ENCODE assay signal across 1 cellular context in genomic region chr10:110074986-110075664, GRCh38.
TF ChIP-seq lines count a peak whose summit lies in the region.

No MANE protein-coding gene starts in this region.

TF ChIP-seq in K562, 482 proteins besides CTCF, POLR2A, EP300 and RAD21 (continued from another document):
- TF ChIP-seq, protein P1, sequence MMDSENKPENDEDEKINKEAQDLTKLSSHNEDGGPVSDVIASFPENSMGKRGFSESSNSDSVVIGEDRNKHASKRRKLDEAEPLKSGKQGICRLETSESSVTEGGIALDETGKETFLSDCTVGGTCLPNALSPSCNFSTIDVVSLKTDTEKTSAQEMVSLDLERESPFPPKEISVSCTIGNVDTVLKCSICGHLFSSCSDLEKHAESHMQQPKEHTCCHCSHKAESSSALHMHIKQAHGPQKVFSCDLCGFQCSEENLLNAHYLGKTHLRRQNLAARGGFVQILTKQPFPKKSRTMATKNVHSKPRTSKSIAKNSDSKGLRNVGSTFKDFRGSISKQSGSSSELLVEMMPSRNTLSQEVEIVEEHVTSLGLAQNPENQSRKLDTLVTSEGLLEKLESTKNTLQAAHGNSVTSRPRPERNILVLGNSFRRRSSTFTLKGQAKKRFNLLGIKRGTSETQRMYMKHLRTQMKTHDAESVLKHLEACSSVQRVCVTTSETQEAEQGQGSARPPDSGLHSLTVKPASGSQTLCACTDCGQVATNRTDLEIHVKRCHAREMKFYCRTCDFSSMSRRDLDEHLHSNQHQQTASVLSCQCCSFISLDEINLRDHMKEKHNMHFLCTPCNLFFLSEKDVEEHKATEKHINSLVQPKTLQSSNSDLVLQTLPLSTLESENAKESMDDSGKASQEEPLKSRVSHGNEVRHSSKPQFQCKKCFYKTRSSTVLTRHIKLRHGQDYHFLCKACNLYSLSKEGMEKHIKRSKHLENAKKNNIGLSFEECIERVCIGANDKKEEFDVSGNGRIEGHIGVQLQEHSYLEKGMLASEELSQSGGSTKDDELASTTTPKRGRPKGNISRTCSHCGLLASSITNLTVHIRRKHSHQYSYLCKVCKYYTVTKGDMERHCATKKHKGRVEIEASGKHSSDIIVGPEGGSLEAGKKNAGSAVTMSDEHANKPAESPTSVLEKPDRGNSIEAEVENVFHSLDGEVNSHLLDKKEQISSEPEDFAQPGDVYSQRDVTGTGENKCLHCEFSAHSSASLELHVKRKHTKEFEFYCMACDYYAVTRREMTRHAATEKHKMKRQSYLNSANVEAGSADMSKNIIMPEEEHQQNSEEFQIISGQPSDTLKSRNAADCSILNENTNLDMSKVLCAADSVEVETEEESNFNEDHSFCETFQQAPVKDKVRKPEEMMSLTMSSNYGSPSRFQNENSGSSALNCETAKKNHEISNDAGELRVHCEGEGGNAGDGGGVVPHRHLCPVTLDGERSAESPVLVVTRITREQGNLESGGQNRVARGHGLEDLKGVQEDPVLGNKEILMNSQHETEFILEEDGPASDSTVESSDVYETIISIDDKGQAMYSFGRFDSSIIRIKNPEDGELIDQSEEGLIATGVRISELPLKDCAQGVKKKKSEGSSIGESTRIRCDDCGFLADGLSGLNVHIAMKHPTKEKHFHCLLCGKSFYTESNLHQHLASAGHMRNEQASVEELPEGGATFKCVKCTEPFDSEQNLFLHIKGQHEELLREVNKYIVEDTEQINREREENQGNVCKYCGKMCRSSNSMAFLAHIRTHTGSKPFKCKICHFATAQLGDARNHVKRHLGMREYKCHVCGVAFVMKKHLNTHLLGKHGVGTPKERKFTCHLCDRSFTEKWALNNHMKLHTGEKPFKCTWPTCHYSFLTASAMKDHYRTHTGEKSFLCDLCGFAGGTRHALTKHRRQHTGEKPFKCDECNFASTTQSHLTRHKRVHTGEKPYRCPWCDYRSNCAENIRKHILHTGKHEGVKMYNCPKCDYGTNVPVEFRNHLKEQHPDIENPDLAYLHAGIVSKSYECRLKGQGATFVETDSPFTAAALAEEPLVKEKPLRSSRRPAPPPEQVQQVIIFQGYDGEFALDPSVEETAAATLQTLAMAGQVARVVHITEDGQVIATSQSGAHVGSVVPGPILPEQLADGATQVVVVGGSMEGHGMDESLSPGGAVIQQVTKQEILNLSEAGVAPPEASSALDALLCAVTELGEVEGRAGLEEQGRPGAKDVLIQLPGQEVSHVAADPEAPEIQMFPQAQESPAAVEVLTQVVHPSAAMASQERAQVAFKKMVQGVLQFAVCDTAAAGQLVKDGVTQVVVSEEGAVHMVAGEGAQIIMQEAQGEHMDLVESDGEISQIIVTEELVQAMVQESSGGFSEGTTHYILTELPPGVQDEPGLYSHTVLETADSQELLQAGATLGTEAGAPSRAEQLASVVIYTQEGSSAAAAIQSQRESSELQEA (IDR thresholded peaks at IDR 0.05; ENCODE audit: low read depth), result no peak
- TF ChIP-seq ZNF174 (CRISPR knock-in tag; IDR thresholded peaks at IDR 0.05), result no peak
- no peak for TF ChIP-seq ZNF384 (IDR thresholded peaks at IDR 0.05; ENCODE audit: low read depth, low read length)
- TF ChIP-seq BRD9 (IDR thresholded peaks at IDR 0.05; ENCODE audit: low read depth, partially characterized antibody), result no peak
